ENCODE assay signal across 9 cellular contexts in the genomic region with DNA sequence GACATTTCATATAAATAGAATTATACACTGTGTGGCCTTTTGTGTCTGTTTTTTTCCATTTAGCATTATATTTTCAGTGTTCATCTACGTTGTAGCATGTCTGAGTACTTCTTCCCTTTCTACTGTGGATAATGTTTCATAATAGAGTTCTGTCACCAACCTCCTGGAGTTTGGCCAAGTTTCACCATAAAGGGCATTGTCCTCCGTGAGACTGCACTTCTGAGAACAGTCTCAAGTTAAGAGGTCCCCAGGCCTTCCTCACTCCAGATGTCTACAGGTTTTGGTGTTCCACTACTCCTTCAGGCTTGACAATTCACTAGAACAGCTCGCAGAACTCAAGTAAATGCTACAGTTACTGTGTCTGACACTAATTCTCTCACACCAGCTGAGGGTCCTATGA. TPM values are rescaled to one million over a fixed set of nuclear protein-coding genes. Genes with fewer than 3 reads are reported as not detected.
DNase-seq lines count a peak whose midpoint lies in the region; TF ChIP-seq lines count a peak whose summit lies in the region.
"Had no signal": no experiment of that assay in that cellular context is flagged by ENCODE, and none has a peak within 500 bp of the region (broad histone marks: within the 10 kb centered on the region; RNA-seq: fewer than 3 reads in every experiment).

No MANE protein-coding gene starts in this region.

- peak overlapping the region in 1 of 3 donors; percentile 20 for H3K4me3 ChIP-seq in liver (ENCODE audit: low read depth in 1 of 3, low read length in 3 of 3)

- no peaks in the 10 kb centered on the region for H3K27me3 ChIP-seq in liver (ENCODE audit: control insufficient read depth in 4 of 4, insufficient read depth in 4 of 4, low read length in 3 of 4)

- H3K27ac ChIP-seq in liver (ENCODE audit: low read depth in 1 of 2, low read length in 2 of 2): peak overlapping the region; percentile 80 to 96
- H3K27ac ChIP-seq: C4-2B had no signal

- H3K36me3 ChIP-seq in liver (ENCODE audit: control insufficient read depth in 4 of 4, insufficient read depth in 3 of 4, low read depth in 1 of 4, low read length in 3 of 4): no peaks in the 10 kb centered on the region

- no peaks in the 10 kb centered on the region for H3K9me3 ChIP-seq in liver (ENCODE audit: control insufficient read depth in 4 of 4, low read length in 3 of 4)

- peak in 1 of 2 donors; percentile 17 for TF ChIP-seq RAD21 in liver (IDR thresholded peaks at IDR 0.05)

- peak; percentile 3 for DNase-seq in DMS79 treated with DMSO at 0.1 percent for 48 hours (lab: John Stamatoyannopoulos, UW)
- peak; percentile 36 for DNase-seq in SK-MEL-5 (ENCODE audit: low read depth, low spot score)
- DNase-seq in G401 (ENCODE audit: low spot score): no peak
- no peak for DNase-seq in activated T-cell treated with anti-CD3 and anti-CD28 coated beads, Interleukin-2, amount 50 U/mL, for 48 hours
- DNase-seq in LoVo (ENCODE audit: low spot score): no peak
- DNase-seq: activated naive CD4-positive, alpha-beta T cell treated with anti-CD3 and anti-CD28 coated beads, Interleukin-2, amount 50 U/mL, for 16 hours; NCI-H1105 treated with DMSO at 0.1 percent for 48 hours had no signal

- peaks cover 18 to 32% (median 25%) of the 10 kb centered on the region in 4 donors for H3K4me1 ChIP-seq in liver (ENCODE audit: control insufficient read depth in 4 of 4, insufficient read depth in 4 of 4, low read length in 3 of 4)

- no peak for TF ChIP-seq CTCF in liver (IDR thresholded peaks at IDR 0.05; ENCODE audit: low read depth, low read length, missing input control)

- in situ Hi-C loops in SK-MEL-5 (cut with HindIII; ENCODE audit: low pct_unique_long_range_greater_than_20kb, low sequenced_read_pairs) (no loop called here), G401 (cut with HindIII; ENCODE audit: low sequenced_read_pairs) (no loop called here)

- H3K9ac ChIP-seq in liver (ENCODE audit: low read depth in 1 of 2, low read length in 2 of 2): peak overlapping the region in 1 of 2 donors; percentile 20

- WGBS in liver: 27% methylated on average over 3 of the region's 3 CpGs

TF ChIP-seq in liver, 16 proteins besides CTCF, POLR2A, EP300 and RAD21:
- TF ChIP-seq HNF4A (conservative IDR thresholded peaks at IDR 0.05) (peak; percentile 30 to 40), JUND (IDR thresholded peaks at IDR 0.05) (peak in 1 of 2 donors; percentile 52), RXRA (IDR thresholded peaks at IDR 0.05) (peak; percentile 83 to 91)
- TF ChIP-seq, protein P1, sequence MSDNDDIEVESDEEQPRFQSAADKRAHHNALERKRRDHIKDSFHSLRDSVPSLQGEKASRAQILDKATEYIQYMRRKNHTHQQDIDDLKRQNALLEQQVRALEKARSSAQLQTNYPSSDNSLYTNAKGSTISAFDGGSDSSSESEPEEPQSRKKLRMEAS (IDR thresholded peaks at IDR 0.05): peak; percentile 21
- TF ChIP-seq, protein P2, sequence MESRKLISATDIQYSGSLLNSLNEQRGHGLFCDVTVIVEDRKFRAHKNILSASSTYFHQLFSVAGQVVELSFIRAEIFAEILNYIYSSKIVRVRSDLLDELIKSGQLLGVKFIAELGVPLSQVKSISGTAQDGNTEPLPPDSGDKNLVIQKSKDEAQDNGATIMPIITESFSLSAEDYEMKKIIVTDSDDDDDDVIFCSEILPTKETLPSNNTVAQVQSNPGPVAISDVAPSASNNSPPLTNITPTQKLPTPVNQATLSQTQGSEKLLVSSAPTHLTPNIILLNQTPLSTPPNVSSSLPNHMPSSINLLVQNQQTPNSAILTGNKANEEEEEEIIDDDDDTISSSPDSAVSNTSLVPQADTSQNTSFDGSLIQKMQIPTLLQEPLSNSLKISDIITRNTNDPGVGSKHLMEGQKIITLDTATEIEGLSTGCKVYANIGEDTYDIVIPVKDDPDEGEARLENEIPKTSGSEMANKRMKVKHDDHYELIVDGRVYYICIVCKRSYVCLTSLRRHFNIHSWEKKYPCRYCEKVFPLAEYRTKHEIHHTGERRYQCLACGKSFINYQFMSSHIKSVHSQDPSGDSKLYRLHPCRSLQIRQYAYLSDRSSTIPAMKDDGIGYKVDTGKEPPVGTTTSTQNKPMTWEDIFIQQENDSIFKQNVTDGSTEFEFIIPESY (IDR thresholded peaks at IDR 0.05): no peak

RNA-seq across cellular contexts. Expression of a gene that starts 30.9 kb away (rescaled TPM):
- total RNA-seq in SK-MEL-5 (2014; rRNA removed; shearing (Covaris generic)): 14.2 and 16.7 TPM in 2 replicates
- 91.2 and 114 TPM in 2 replicates for polyA plus RNA-seq in SK-MEL-5 (2015; cell fraction: cytosol; rRNA removed)
- 36.9 TPM in 2 replicates for polyA plus RNA-seq in SK-MEL-5 (2015; cell fraction: nucleus; rRNA removed)
- 10 to 100 TPM; 17.5 to 31.5 TPM for total RNA-seq in liver
- 10 to 100 TPM; 21.7 to 37.0 TPM for polyA plus RNA-seq in liver
- total RNA-seq in G401 (2014; rRNA removed; shearing (Covaris generic)): 24.4 and 44.6 TPM in 2 replicates

RNA-seq across cellular contexts. Expression of a gene that starts 31.1 kb away (rescaled TPM):
- total RNA-seq in SK-MEL-5 (2014; rRNA removed; shearing (Covaris generic)): 9.2 and 12.0 TPM in 2 replicates
- polyA plus RNA-seq in SK-MEL-5 (2015; cell fraction: cytosol; rRNA removed): 11.1 and 12.5 TPM in 2 replicates
- 469 and 545 TPM in 2 replicates for polyA plus RNA-seq in SK-MEL-5 (2015; cell fraction: nucleus; rRNA removed)
- 10 to 100 TPM in 1 of 2 donors, 1 to 10 TPM in 1; 4.6 to 29.1 TPM for total RNA-seq in liver
- polyA plus RNA-seq in liver: 10 to 100 TPM; 10.1 to 40.5 TPM
- total RNA-seq in G401 (2014; rRNA removed; shearing (Covaris generic)): 11.6 and 27.4 TPM in 2 replicates

RNA-seq across cellular contexts. Expression of a gene that starts 37.4 kb away (rescaled TPM):
- not detected in 2 replicates for total RNA-seq in SK-MEL-5 (2014; rRNA removed; shearing (Covaris generic))
- not detected in 2 replicates for polyA plus RNA-seq in SK-MEL-5 (2015; cell fraction: cytosol; rRNA removed)
- not detected in 2 replicates for polyA plus RNA-seq in SK-MEL-5 (2015; cell fraction: nucleus; rRNA removed)
- total RNA-seq in liver: 100 to 1,000 TPM in 1 of 2 donors, 10 to 100 TPM in 1; 61.0 to 297 TPM
- polyA plus RNA-seq in liver: 100 to 1,000 TPM; 277 to 343 TPM
- total RNA-seq in G401 (2014; rRNA removed; shearing (Covaris generic)): not detected in 2 replicates

RNA-seq across cellular contexts. Expression of a gene that starts 38.3 kb away (rescaled TPM):
- 32.2 and 40.9 TPM in 2 replicates for total RNA-seq in SK-MEL-5 (2014; rRNA removed; shearing (Covaris generic))
- polyA plus RNA-seq in SK-MEL-5 (2015; cell fraction: cytosol; rRNA removed): 24.3 and 36.8 TPM in 2 replicates
- 52.9 and 67.0 TPM in 2 replicates for polyA plus RNA-seq in SK-MEL-5 (2015; cell fraction: nucleus; rRNA removed)
- 10 to 100 TPM; 12.9 to 18.7 TPM for total RNA-seq in liver
- 10 to 100 TPM; 20.9 to 41.1 TPM for polyA plus RNA-seq in liver
- 50.9 and 53.8 TPM in 2 replicates for total RNA-seq in G401 (2014; rRNA removed; shearing (Covaris generic))

RNA-seq across cellular contexts. Expression of a gene that starts 43.7 kb away (rescaled TPM):
- 10.0 and 11.3 TPM in 2 replicates for total RNA-seq in SK-MEL-5 (2014; rRNA removed; shearing (Covaris generic))
- 33.8 and 125 TPM in 2 replicates for polyA plus RNA-seq in SK-MEL-5 (2015; cell fraction: cytosol; rRNA removed)
- 222 and 283 TPM in 2 replicates for polyA plus RNA-seq in SK-MEL-5 (2015; cell fraction: nucleus; rRNA removed)
- 10 to 100 TPM; 14.1 to 55.9 TPM for total RNA-seq in liver
- polyA plus RNA-seq in liver: 10 to 100 TPM; 12.6 to 23.3 TPM
- total RNA-seq in G401 (2014; rRNA removed; shearing (Covaris generic)): 11.0 and 35.3 TPM in 2 replicates

Comparison
In these comparisons a context has a peak if more than half of its experiments do, and no peak if none do; other contexts are left out.
1. DNase-seq: peak in DMS79 treated with DMSO at 0.1 percent for 48 hours (single experiment) and SK-MEL-5 (single experiment); none in G401 (single experiment), activated T-cell treated with anti-CD3 and anti-CD28 coated beads, Interleukin-2, amount 50 U/mL, for 48 hours (0 of 2) and LoVo (single experiment).
2. RNA of a gene that starts 37.4 kb away (total RNA-seq): 61.0 to 297 TPM in liver; not detected in SK-MEL-5 and not detected in G401; every median in the first group is over 10 times any median in the second.